12 cellular contexts compared by ENCODE assay signal in the genomic region with DNA sequence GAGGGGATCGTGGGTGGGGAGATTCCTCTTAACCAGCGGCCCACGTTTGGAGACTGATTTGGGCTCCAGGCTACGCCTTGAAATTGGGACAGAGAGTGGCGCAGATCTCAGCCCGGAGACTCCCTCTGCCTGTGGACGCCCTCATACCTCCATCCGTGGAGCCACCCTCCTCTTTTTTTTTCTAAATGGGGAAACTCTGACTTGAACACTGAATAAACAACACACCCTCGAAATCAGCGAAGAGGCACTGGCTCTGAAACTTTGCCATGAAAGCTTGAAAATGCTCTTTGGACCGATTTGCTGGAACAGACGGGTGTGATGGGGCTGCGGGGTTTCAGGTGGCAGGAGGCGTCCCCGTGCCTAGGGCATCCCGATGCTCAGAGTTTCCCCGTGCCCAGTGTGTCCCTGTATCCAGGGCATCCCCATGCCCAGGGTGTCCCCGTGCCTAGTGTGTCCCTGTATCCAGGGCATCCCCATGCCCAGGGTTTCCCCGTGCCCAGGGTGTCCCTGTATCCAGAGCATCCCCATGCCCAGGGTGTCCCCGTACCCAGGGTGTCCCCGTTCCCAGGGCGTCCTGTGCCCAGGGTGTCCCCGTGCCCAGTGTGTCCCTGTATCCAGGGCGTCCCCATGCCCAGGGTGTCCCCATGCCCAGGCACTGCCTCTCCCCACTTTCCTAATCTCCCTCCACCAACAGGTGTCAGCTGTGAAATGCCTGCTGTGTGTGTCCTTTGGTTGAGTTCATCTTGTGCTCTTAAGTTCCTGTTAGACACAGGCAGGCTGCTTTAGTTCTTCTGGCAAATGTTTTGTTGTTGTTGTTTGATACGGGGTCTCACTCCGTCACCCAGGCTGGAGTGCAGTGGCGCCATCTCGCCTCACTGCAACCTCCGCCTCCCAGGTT.
A peak's percentile ranks its signal among the peaks of the same experiment; 100 is the strongest.
DNase-seq lines count a peak whose midpoint lies in the region; ATAC-seq and TF ChIP-seq lines count a peak whose summit lies in the region.
"Had no signal": no experiment of that assay in that cellular context is flagged by ENCODE, and none has a peak within 500 bp of the region (broad histone marks: within the 10 kb centered on the region; RNA-seq: fewer than 3 reads in every experiment).

No MANE protein-coding gene starts in this region.

- no peaks in the 10 kb centered on the region for H3K36me3 Mint-ChIP-seq in activated naive CD8-positive, alpha-beta T cell treated with anti-CD3 and anti-CD28 coated beads, Interleukin-2, amount 10 ng/mL, durations not matched to agents 7 days and 5 days
- peaks cover 12% of the 10 kb centered on the region for H3K36me3 Mint-ChIP-seq in activated naive CD8-positive, alpha-beta T cell treated with anti-CD3 and anti-CD28 coated beads for 36 hours
- no peaks in the 10 kb centered on the region for H3K36me3 Mint-ChIP-seq in naive B cell

- POLR2A ChIA-PET in activated naive CD8-positive, alpha-beta T cell treated with anti-CD3 and anti-CD28 coated beads, Interleukin-2, amount 10 ng/mL, durations not matched to agents 7 days and 5 days (lab: Charles Lee) = interaction anchor here (1.0 to 1.3 kb wide), 2 partner anchors 47 to 93 kb away, joined by 4 read pairs; no protein-coding TSS in a partner anchor

- peak overlapping the region; percentile 51 for H3K27ac Mint-ChIP-seq in activated naive CD8-positive, alpha-beta T cell treated with anti-CD3 and anti-CD28 coated beads, Interleukin-2, amount 10 ng/mL, durations not matched to agents 7 days and 5 days
- no peak overlapping the region for H3K27ac Mint-ChIP-seq in activated naive CD8-positive, alpha-beta T cell treated with anti-CD3 and anti-CD28 coated beads for 36 hours
- peak overlapping the region in 5 of 6 donors; percentile 14 to 98 (median 90) for H3K27ac Mint-ChIP-seq in naive B cell

- TF ChIP-seq CTCF in coronary artery (IDR thresholded peaks at IDR 0.05) = no peak
- no peak for TF ChIP-seq CTCF in upper lobe of right lung (IDR thresholded peaks at IDR 0.05)

- H3K9me3 Mint-ChIP-seq in activated naive CD8-positive, alpha-beta T cell treated with anti-CD3 and anti-CD28 coated beads, Interleukin-2, amount 10 ng/mL, durations not matched to agents 7 days and 5 days = peaks cover under 1% of the 10 kb centered on the region
- H3K9me3 Mint-ChIP-seq in activated naive CD8-positive, alpha-beta T cell treated with anti-CD3 and anti-CD28 coated beads for 36 hours = peaks cover 7% of the 10 kb centered on the region
- H3K9me3 Mint-ChIP-seq in naive B cell = peaks cover 0 to 7% (median 0%) of the 10 kb centered on the region in 7 donors

- no peaks in the 10 kb centered on the region for H3K9me3 ChIP-seq in upper lobe of right lung
- H3K9me3 ChIP-seq: psoas muscle had no signal

- H3K4me3 ChIP-seq in coronary artery (no peak overlapping the region), upper lobe of right lung (no peak overlapping the region)
- H3K4me3 ChIP-seq: psoas muscle had no signal

- H3K27me3 ChIP-seq in upper lobe of right lung = no peaks in the 10 kb centered on the region

- ATAC-seq in activated naive CD8-positive, alpha-beta T cell treated with anti-CD3 and anti-CD28 coated beads, Interleukin-2, amount 10 ng/mL, durations not matched to agents 7 days and 5 days (ENCODE audit: low read depth) = no peak
- ATAC-seq in naive B cell (ENCODE audit: low read depth in 2 of 2) (no peak), upper lobe of right lung (no peak), GM19467 (IDR thresholded peaks at IDR 0.05; ENCODE audit: unreplicated experiment) (no peak)
- ATAC-seq: psoas muscle had no signal

- no peak overlapping the region for H3K4me3 Mint-ChIP-seq in activated naive CD8-positive, alpha-beta T cell treated with anti-CD3 and anti-CD28 coated beads, Interleukin-2, amount 10 ng/mL, durations not matched to agents 7 days and 5 days
- no peak overlapping the region for H3K4me3 Mint-ChIP-seq in activated naive CD8-positive, alpha-beta T cell treated with anti-CD3 and anti-CD28 coated beads for 36 hours
- H3K4me3 Mint-ChIP-seq in naive B cell = peak overlapping the region in 6 of 8 donors; percentile 6 to 47 (median 26)

- H3K4me1 Mint-ChIP-seq in activated naive CD8-positive, alpha-beta T cell treated with anti-CD3 and anti-CD28 coated beads, Interleukin-2, amount 10 ng/mL, durations not matched to agents 7 days and 5 days = peaks cover 55% of the 10 kb centered on the region
- peaks cover 54% of the 10 kb centered on the region for H3K4me1 Mint-ChIP-seq in activated naive CD8-positive, alpha-beta T cell treated with anti-CD3 and anti-CD28 coated beads for 36 hours
- peaks cover 69 to 86% (median 79%) of the 10 kb centered on the region in 3 donors for H3K4me1 Mint-ChIP-seq in naive B cell

- H3K27ac ChIP-seq in coronary artery (no peak overlapping the region), upper lobe of right lung (no peak overlapping the region)
- H3K27ac ChIP-seq: psoas muscle had no signal

- intact Hi-C loops in upper lobe of right lung (cut with DNase I) = loop anchor here (5.0 kb wide), 1 partner anchor 164 kb away; no protein-coding TSS in a partner anchor

- H3K4me1 ChIP-seq in upper lobe of right lung = peaks cover 42% of the 10 kb centered on the region

- H3K27me3 Mint-ChIP-seq in activated naive CD8-positive, alpha-beta T cell treated with anti-CD3 and anti-CD28 coated beads, Interleukin-2, amount 10 ng/mL, durations not matched to agents 7 days and 5 days = no peaks in the 10 kb centered on the region
- H3K27me3 Mint-ChIP-seq in activated naive CD8-positive, alpha-beta T cell treated with anti-CD3 and anti-CD28 coated beads for 36 hours = no peaks in the 10 kb centered on the region
- H3K27me3 Mint-ChIP-seq in naive B cell = no peaks in the 10 kb centered on the region

- no peaks in the 10 kb centered on the region for H3K36me3 ChIP-seq in upper lobe of right lung

- peak; percentile 31 for DNase-seq in activated naive CD8-positive, alpha-beta T cell treated with anti-CD3 and anti-CD28 coated beads, Interleukin-2, amount 10 ng/mL, durations not matched to agents 7 days and 5 days
- DNase-seq in activated naive CD8-positive, alpha-beta T cell treated with anti-CD3 and anti-CD28 coated beads for 36 hours = no peak
- DNase-seq in coronary artery (ENCODE audit: low spot score) = peak; percentile 70
- DNase-seq in naive B cell = no peak
- peak; percentile 54 for DNase-seq in upper lobe of right lung
- no peak for DNase-seq in stimulated activated naive CD4-positive, alpha-beta T cell treated with Interleukin-2 at 50 U/mL for 16 hours (lab: John Stamatoyannopoulos, UW)
- no peak for DNase-seq in NCI-H1694 (lab: John Stamatoyannopoulos, UW)
- DNase-seq: activated CD4-positive, alpha-beta T cell treated with anti-CD3 and anti-CD28 coated beads for 1 hour; dermis blood vessel endothelial cell; EL; psoas muscle had no signal

Comparison
In these comparisons a context has a peak if more than half of its experiments do, and no peak if none do; other contexts are left out.
1. DNase-seq: peak in activated naive CD8-positive, alpha-beta T cell treated with anti-CD3 and anti-CD28 coated beads, Interleukin-2, amount 10 ng/mL, durations not matched to agents 7 days and 5 days (single experiment), coronary artery (single experiment) and upper lobe of right lung (single experiment); none in activated naive CD8-positive, alpha-beta T cell treated with anti-CD3 and anti-CD28 coated beads for 36 hours (single experiment), naive B cell (single experiment), stimulated activated naive CD4-positive, alpha-beta T cell treated with Interleukin-2 at 50 U/mL for 16 hours (single experiment) and NCI-H1694 (single experiment).
2. H3K4me3 Mint-ChIP-seq: peak in naive B cell (6 of 8); none in activated naive CD8-positive, alpha-beta T cell treated with anti-CD3 and anti-CD28 coated beads, Interleukin-2, amount 10 ng/mL, durations not matched to agents 7 days and 5 days (single experiment) and activated naive CD8-positive, alpha-beta T cell treated with anti-CD3 and anti-CD28 coated beads for 36 hours (single experiment).